Comparison of ENCODE assay signal across 7 cellular contexts in genomic region chr19:1468274-1469199, GRCh38. TPM values are rescaled to one million over a fixed set of nuclear protein-coding genes. Genes with fewer than 3 reads are reported as not detected.
DNase-seq lines count a peak whose midpoint lies in the region; ATAC-seq and TF ChIP-seq lines count a peak whose summit lies in the region.
"Had no signal": no experiment of that assay in that cellular context is flagged by ENCODE, and none has a peak within 500 bp of the region (broad histone marks: within the 10 kb centered on the region; RNA-seq: fewer than 3 reads in every experiment).

No MANE protein-coding gene starts in this region.

- no peaks in the 10 kb centered on the region for H3K36me3 ChIP-seq in cardiac muscle cell
- no peaks in the 10 kb centered on the region for H3K36me3 ChIP-seq in urinary bladder (ENCODE audit: insufficient read depth)

- H3K4me3 ChIP-seq in cardiac muscle cell, result peak overlapping the region; percentile 14
- peak overlapping the region; percentile 39 for H3K4me3 ChIP-seq in urinary bladder (ENCODE audit: low read depth, low read length)

- no peak overlapping the region for H3K27ac ChIP-seq in cardiac muscle cell
- no peak overlapping the region for H3K27ac ChIP-seq in urinary bladder (ENCODE audit: low read depth)
- H3K27ac ChIP-seq in substantia nigra (ENCODE audit: low read depth, low read length, poor library complexity, severe bottlenecking), result no peak overlapping the region

- H3K9me3 ChIP-seq in cardiac muscle cell (ENCODE audit: low read depth), result no peaks in the 10 kb centered on the region

- no peak for TF ChIP-seq CTCF in cardiac muscle cell (IDR thresholded peaks at IDR 0.05; ENCODE audit: low read depth, low read length)

- intact Hi-C loops in Right ventricle myocardium superior (cut with DNase I), result no loop called here

- no peak for ATAC-seq in Right ventricle myocardium superior (ENCODE audit: poor library complexity)

- 5% methylated on average over 92 of the region's 92 CpGs for WGBS in urinary bladder

- DNase-seq in cardiac muscle cell (ENCODE audit: low read depth in 1 of 2, low spot score in 1 of 2), result peak in 1 of 2 donors; percentile 56
- DNase-seq in Right ventricle myocardium superior, result no peak
- DNase-seq in fibroblast of gingiva (ENCODE audit: low read depth), result peak; percentile 23
- DNase-seq in NCI-H2081 (lab: John Stamatoyannopoulos, UW), result no peak
- no peak for DNase-seq in substantia nigra (lab: John Stamatoyannopoulos, UW)
- DNase-seq: foreskin melanocyte had no signal

- H3K27me3 ChIP-seq in cardiac muscle cell, result peaks cover 100% of the 10 kb centered on the region

- H3K4me1 ChIP-seq in cardiac muscle cell (ENCODE audit: low read depth) (peaks cover 12% of the 10 kb centered on the region), urinary bladder (ENCODE audit: insufficient read depth) (peaks cover 11% of the 10 kb centered on the region)

RNA-seq across cellular contexts. Expression of gene C19orf25, which starts 10.5 kb away (rescaled TPM):
- 52.4 and 81.5 TPM in 2 replicates for total RNA-seq in cardiac muscle cell
- polyA plus RNA-seq in cardiac muscle cell, result 56.9 and 84.9 TPM in 2 replicates
- 18.3 TPM for total RNA-seq in Right ventricle myocardium superior
- total RNA-seq in urinary bladder, result 15.0 TPM
- polyA plus RNA-seq in urinary bladder, result 40.5 TPM

RNA-seq across cellular contexts. Expression of gene APC2, which starts 18.6 kb away (rescaled TPM):
- total RNA-seq in cardiac muscle cell (0.42 and 1.3 TPM in 2 replicates), Right ventricle myocardium superior (0.22 TPM), urinary bladder (1.2 TPM)
- polyA plus RNA-seq in cardiac muscle cell (0.27 and 0.94 TPM in 2 replicates), urinary bladder (0.66 TPM)

RNA-seq across cellular contexts. Expression of gene PCSK4, which starts 21.6 kb away (rescaled TPM):
- total RNA-seq in cardiac muscle cell (11.2 and 28.6 TPM in 2 replicates), Right ventricle myocardium superior (1.4 TPM), urinary bladder (1.6 TPM)
- polyA plus RNA-seq in cardiac muscle cell (9.6 and 19.2 TPM in 2 replicates), urinary bladder (2.7 TPM)

RNA-seq across cellular contexts. Expression of gene REEP6, which starts 22.4 kb away (rescaled TPM):
- total RNA-seq in cardiac muscle cell (52.7 and 72.5 TPM in 2 replicates), Right ventricle myocardium superior (1.1 TPM), urinary bladder (4.9 TPM)
- polyA plus RNA-seq in cardiac muscle cell (74.7 and 99.8 TPM in 2 replicates), urinary bladder (11.3 TPM)

RNA-seq across cellular contexts. Expression of gene RPS15, which starts 30.3 kb away (rescaled TPM):
- 3,563 and 6,817 TPM in 2 replicates for total RNA-seq in cardiac muscle cell
- polyA plus RNA-seq in cardiac muscle cell, result 1,008 and 1,129 TPM in 2 replicates
- 671 TPM for total RNA-seq in Right ventricle myocardium superior
- 507 TPM for total RNA-seq in urinary bladder
- 3,233 TPM for polyA plus RNA-seq in urinary bladder
